ENCODE assay signal across 8 cellular contexts in the genomic region with DNA sequence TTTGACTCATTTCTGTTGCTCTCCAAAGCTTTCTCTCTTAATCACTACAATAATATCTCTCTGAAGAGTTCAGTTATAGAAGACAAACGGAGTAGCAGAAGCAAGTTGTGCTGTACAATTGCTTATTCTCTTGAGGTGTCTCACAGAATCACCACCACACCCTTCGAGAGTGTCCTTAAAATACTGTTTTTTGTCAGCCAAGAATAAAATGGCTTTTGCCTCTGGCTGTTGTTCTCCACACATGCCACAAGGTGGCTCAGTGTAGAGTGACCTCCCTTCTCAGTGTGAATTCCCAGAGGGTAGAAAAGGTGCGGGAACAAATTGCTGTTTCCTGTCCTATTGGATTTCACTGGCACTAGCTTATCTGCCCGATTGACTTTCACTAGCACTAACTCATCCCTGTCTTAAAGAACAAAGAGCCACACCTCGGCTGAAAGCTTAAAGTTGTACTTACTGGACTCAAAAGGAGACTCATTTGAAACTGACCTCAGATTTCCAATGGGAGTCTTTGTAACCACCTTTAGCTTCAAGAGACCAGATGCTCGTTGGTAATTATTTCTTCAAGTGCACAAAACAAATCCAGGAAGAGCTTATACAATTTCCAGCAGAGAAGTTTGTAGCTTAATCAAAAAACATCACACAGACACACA.
A peak's percentile ranks its signal among the peaks of the same experiment; 100 is the strongest.
DNase-seq lines count a peak whose midpoint lies in the region; ATAC-seq, FAIRE-seq and TF ChIP-seq lines count a peak whose summit lies in the region.

No MANE protein-coding gene starts in this region.

- DNase-seq in A673 (ENCODE audit: low spot score) (peak; percentile 71), GM18507 (ENCODE audit: extremely low spot score, insufficient read length, low read depth) (no peak), NCI-H748 treated with DMSO at 0.1 percent for 48 hours (lab: John Stamatoyannopoulos, UW) (peak; percentile 69), activated T-cell treated with anti-CD3 and anti-CD28 coated beads for 4 hours (peak; percentile 17), foreskin keratinocyte (peak; percentile 18 to 54), trophoblast cell (peak; percentile 14 to 69), NCI-H187 (lab: John Stamatoyannopoulos, UW) (no peak)

- H3K4me3 ChIP-seq in A673 (ENCODE audit: low read depth, low read length, poor library complexity, severe bottlenecking) (no peak overlapping the region), trophoblast cell (ENCODE audit: low read depth, low read length) (no peak overlapping the region)

- ATAC-seq in HG03196 (IDR thresholded peaks at IDR 0.05; ENCODE audit: unreplicated experiment) = peak; percentile 42
- ATAC-seq in foreskin keratinocyte = peak; percentile 83

- H2AFZ ChIP-seq in trophoblast cell (ENCODE audit: insufficient read depth, low read length, poor library complexity) = no peak overlapping the region

- peak; percentile 84 for FAIRE-seq in GM18507 (lab: Jason Lieb, UNC)

- no peak overlapping the region for H2BK12ac ChIP-seq in trophoblast cell (ENCODE audit: low read length)

- H2AK5ac ChIP-seq in trophoblast cell (ENCODE audit: low read length) = no peak overlapping the region

- H3K4me1 ChIP-seq in A673 (ENCODE audit: insufficient read depth, low read length, poor library complexity, severe bottlenecking) = no peaks in the 10 kb centered on the region
- no peaks in the 10 kb centered on the region for H3K4me1 ChIP-seq in foreskin keratinocyte
- no peaks in the 10 kb centered on the region for H3K4me1 ChIP-seq in trophoblast cell (ENCODE audit: control insufficient read depth in 1 of 2, insufficient read depth in 2 of 2, low read length in 2 of 2)

- intact Hi-C loops in A673 (cut with micrococcal nuclease; ENCODE audit: unreplicated experiment) = loop anchor here (2.0 to 5.0 kb wide), 2 partner anchors 199 to 1308 kb away; no protein-coding TSS in a partner anchor

- H3K9me3 ChIP-seq in A673 (ENCODE audit: low read depth, low read length, poor library complexity, severe bottlenecking) = no peaks in the 10 kb centered on the region
- no peaks in the 10 kb centered on the region for H3K9me3 ChIP-seq in trophoblast cell (ENCODE audit: insufficient read depth, low read depth, low read length)

- no peaks in the 10 kb centered on the region for H3K79me2 ChIP-seq in trophoblast cell (ENCODE audit: control insufficient read depth, insufficient read depth, low read length, poor library complexity)

- H4K91ac ChIP-seq in trophoblast cell (ENCODE audit: low read depth, low read length) = no peak overlapping the region

- no peak overlapping the region for H4K12ac ChIP-seq in trophoblast cell (ENCODE audit: low read depth, low read length)

- H3K9ac ChIP-seq in trophoblast cell (ENCODE audit: low read length) = no peak overlapping the region

- WGBS in trophoblast cell (ENCODE audit: extremely low coverage, insufficient coverage, insufficient read length) = no CpG with 5 or more reads among the region's 6 CpGs

- no peak overlapping the region for H2BK5ac ChIP-seq in trophoblast cell (ENCODE audit: low read depth, low read length, poor library complexity)

- no peaks in the 10 kb centered on the region for H3K27me3 ChIP-seq in A673 (replicated peaks; ENCODE audit: insufficient read depth, low read depth, low read length, poor library complexity)
- peaks cover 19% of the 10 kb centered on the region for H3K27me3 ChIP-seq in foreskin keratinocyte
- no peaks in the 10 kb centered on the region for H3K27me3 ChIP-seq in trophoblast cell (ENCODE audit: insufficient read depth, low read length)

- POLR2A ChIA-PET in A673 (lab: Charles Lee; ENCODE audit: low non-redundant PET) = no interaction called here

- no peak overlapping the region for H3K18ac ChIP-seq in trophoblast cell (ENCODE audit: low read length)

- no peak overlapping the region for H3K23ac ChIP-seq in trophoblast cell (ENCODE audit: low read length)

- H3K4me2 ChIP-seq in trophoblast cell (ENCODE audit: low read length) = no peak overlapping the region

- no peak overlapping the region for H3K14ac ChIP-seq in trophoblast cell (ENCODE audit: low read length)

- no peak overlapping the region for H4K8ac ChIP-seq in trophoblast cell (ENCODE audit: low read depth, low read length)

- TF ChIP-seq CTCF in A673 (conservative IDR thresholded peaks at IDR 0.05; ENCODE audit: low read depth, low read length) (peak; percentile 66), foreskin keratinocyte (conservative IDR thresholded peaks at IDR 0.05) (peak; percentile 77)

- CTCF ChIA-PET in A673 (lab: Charles Lee) = interaction anchor here (1.3 kb wide), 1 partner anchor 429 kb away, joined by 4 read pairs; no protein-coding TSS in a partner anchor

- no TSS peak for BruUV-seq in A673 (replicated peaks; lab: Mats Ljungman, UMichigan)

- no peak overlapping the region for H2BK120ac ChIP-seq in trophoblast cell (ENCODE audit: insufficient read depth, low read length, poor library complexity)

- no peaks in the 10 kb centered on the region for H3K79me1 ChIP-seq in trophoblast cell (ENCODE audit: low read length)

- no peak overlapping the region for H3K4ac ChIP-seq in trophoblast cell (ENCODE audit: low read depth, low read length)

- no peak overlapping the region for H3K27ac ChIP-seq in A673 (ENCODE audit: low read depth, low read length, poor library complexity, severe bottlenecking)
- no peak overlapping the region for H3K27ac ChIP-seq in foreskin keratinocyte
- no peak overlapping the region for H3K27ac ChIP-seq in trophoblast cell (ENCODE audit: low read depth, low read length)

- H3K36me3 ChIP-seq in A673 (ENCODE audit: insufficient read depth, low read length, poor library complexity, severe bottlenecking) (no peaks in the 10 kb centered on the region), trophoblast cell (ENCODE audit: control insufficient read depth in 1 of 2, insufficient read depth in 2 of 2, low read length in 2 of 2) (no peaks in the 10 kb centered on the region)

Comparison
In these comparisons a context has a peak if more than half of its experiments do, and no peak if none do; other contexts are left out.
1. DNase-seq: peak in A673 (single experiment), NCI-H748 treated with DMSO at 0.1 percent for 48 hours (single experiment), activated T-cell treated with anti-CD3 and anti-CD28 coated beads for 4 hours (single experiment), foreskin keratinocyte (2 of 2) and trophoblast cell (2 of 2); none in GM18507 (single experiment) and NCI-H187 (0 of 2).